9 cellular contexts compared by ENCODE assay signal in the genomic region with DNA sequence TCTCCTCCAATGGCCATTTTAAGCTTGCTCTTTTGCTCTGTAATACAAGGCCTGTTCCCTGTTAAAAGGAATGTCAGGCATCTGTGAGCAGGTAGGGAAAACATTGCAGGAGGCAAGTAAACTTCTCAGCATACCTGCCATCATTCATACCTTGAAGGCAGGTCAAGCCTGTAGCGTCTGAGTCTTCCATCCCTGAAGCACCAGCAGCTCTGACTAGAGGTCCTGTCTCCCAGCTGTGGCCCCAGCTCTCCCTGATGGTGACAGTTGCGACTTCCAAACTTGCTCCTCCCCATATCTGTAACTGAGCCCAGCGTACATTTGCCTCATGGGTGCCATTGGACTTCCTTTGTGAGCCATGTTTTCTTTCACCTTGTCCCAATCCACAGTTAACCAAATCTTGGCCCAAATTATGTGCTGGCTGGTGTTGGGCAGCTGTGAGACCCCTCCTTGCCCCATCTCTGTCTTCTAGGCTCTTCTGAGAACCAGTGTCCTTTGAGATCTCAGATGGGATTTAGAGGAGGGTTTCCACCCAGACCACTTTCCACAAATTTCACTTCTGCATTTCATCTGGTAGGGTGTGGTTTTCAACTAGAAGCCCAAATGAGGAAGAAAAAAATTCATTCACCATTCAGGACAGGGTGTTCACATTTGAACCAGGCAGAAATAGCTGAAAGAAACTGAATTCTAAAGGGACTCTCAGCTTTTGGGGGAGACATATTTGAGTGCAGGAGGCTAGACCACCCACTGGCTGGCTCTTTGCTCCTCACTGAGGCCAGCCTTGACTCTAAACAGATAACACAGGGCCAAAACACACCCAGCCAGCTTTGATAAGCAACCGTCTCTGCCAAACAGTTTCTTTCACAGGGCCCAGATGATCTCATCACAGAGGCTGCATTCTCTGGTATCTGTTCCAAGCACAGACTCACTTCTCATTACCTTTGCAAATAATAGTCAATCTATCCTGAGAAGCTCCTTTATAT. TPM values are rescaled to one million over a fixed set of nuclear protein-coding genes. Genes with fewer than 3 reads are reported as not detected.
DNase-seq lines count a peak whose midpoint lies in the region; ATAC-seq and TF ChIP-seq lines count a peak whose summit lies in the region.
"Had no signal": no experiment of that assay in that cellular context is flagged by ENCODE, and none has a peak within 500 bp of the region (broad histone marks: within the 10 kb centered on the region; RNA-seq: fewer than 3 reads in every experiment).

No MANE protein-coding gene starts in this region.

- H3K27me3 Mint-ChIP-seq in CD8-positive, alpha-beta T cell (ENCODE audit: low read depth): peaks cover 7% of the 10 kb centered on the region

- no peak overlapping the region for H3K27ac Mint-ChIP-seq in CD8-positive, alpha-beta T cell

- DNase-seq in CD1c-positive myeloid dendritic cell (ENCODE audit: extremely low spot score) (peak; percentile 74), GM23248 (peak; percentile 30), OCI-M1 (lab: John Stamatoyannopoulos, UW) (peak; percentile 96), activated T-cell treated with anti-CD3 and anti-CD28 coated beads for 4 hours (no peak)
- no peak for DNase-seq in CD8-positive, alpha-beta T cell
- DNase-seq: activated CD4-positive, alpha-beta T cell treated with anti-CD3 and anti-CD28 coated beads for 48 hours had no signal

- H3K4me1 ChIP-seq in GM23248 (ENCODE audit: insufficient read depth) (no peaks in the 10 kb centered on the region), iPS-15b (ENCODE audit: control insufficient read depth, insufficient read depth, low read length) (peaks cover 15% of the 10 kb centered on the region)
- H3K4me1 ChIP-seq in CD8-positive, alpha-beta T cell (ENCODE audit: insufficient read depth, low read length): no peaks in the 10 kb centered on the region

- in situ Hi-C loops in GM23248 (cut with MboI): loop anchor here (5.0 kb wide), 1 partner anchor 51 kb away; no protein-coding TSS in a partner anchor

- H3K4me1 Mint-ChIP-seq in CD8-positive, alpha-beta T cell (ENCODE audit: low read depth): no peaks in the 10 kb centered on the region

- no peak for TF ChIP-seq CTCF in CD8-positive, alpha-beta T cell (IDR thresholded peaks at IDR 0.05)

- no peaks in the 10 kb centered on the region for H3F3A ChIP-seq in GM23248 (ENCODE audit: insufficient read depth)

- H3K9ac ChIP-seq in GM23248 (no peak overlapping the region), iPS-15b (ENCODE audit: low read depth, low read length) (peak overlapping the region; percentile 41)

- H3K27ac ChIP-seq in GM23248: no peak overlapping the region
- no peak overlapping the region for H3K27ac ChIP-seq in CD8-positive, alpha-beta T cell (ENCODE audit: low read depth, low read length)

- no peaks in the 10 kb centered on the region for H3K36me3 Mint-ChIP-seq in CD8-positive, alpha-beta T cell

- no peak overlapping the region for H3K4me2 ChIP-seq in GM23248 (ENCODE audit: unreplicated experiment)

- H3K9me3 Mint-ChIP-seq in CD8-positive, alpha-beta T cell: no peaks in the 10 kb centered on the region

- no peaks in the 10 kb centered on the region for H4K20me1 ChIP-seq in GM23248 (ENCODE audit: insufficient read depth)

- H3K9me3 ChIP-seq in GM23248 (ENCODE audit: low read depth) (no peaks in the 10 kb centered on the region), iPS-15b (ENCODE audit: control insufficient read depth, insufficient read depth, low read length) (no peaks in the 10 kb centered on the region)
- H3K9me3 ChIP-seq in CD8-positive, alpha-beta T cell (ENCODE audit: low read length): no peaks in the 10 kb centered on the region

- H3K79me2 ChIP-seq in GM23248 (ENCODE audit: insufficient read depth): no peaks in the 10 kb centered on the region

- CTCF ChIA-PET in CD8-positive, alpha-beta T cell (lab: Charles Lee): interaction anchor here (0.7 to 10.7 kb wide), 5 partner anchors 9 to 431 kb away, joined by 3 to 125 read pairs (median 7); no protein-coding TSS in a partner anchor

- POLR2A ChIA-PET in CD8-positive, alpha-beta T cell (lab: Charles Lee): interaction anchor here (1.2 kb wide), 1 partner anchor 9 kb away, joined by 3 read pairs; no protein-coding TSS in a partner anchor

- H3K36me3 ChIP-seq in GM23248 (ENCODE audit: low read depth) (no peaks in the 10 kb centered on the region), iPS-15b (ENCODE audit: control insufficient read depth, insufficient read depth, low read length) (peaks cover 3% of the 10 kb centered on the region)
- H3K36me3 ChIP-seq in CD8-positive, alpha-beta T cell (ENCODE audit: insufficient read depth, low read length): no peaks in the 10 kb centered on the region

- WGBS in GM23248 (ENCODE audit: low coverage in 1 of 2, low lambda C conversion rate in 2 of 2, missing lambda C conversion rate in 2 of 2), 2 experiments: 78 to 80% methylated on average over 4 of the region's 4 CpGs

- intact Hi-C loops in CD8-positive, alpha-beta T cell (cut with DNase I, micrococcal nuclease): no loop called here

- H3K4me3 ChIP-seq in GM23248: no peak overlapping the region
- no peak overlapping the region for H3K4me3 ChIP-seq in iPS-15b (ENCODE audit: low read depth, low read length)
- H3K4me3 ChIP-seq in CD8-positive, alpha-beta T cell (ENCODE audit: low read depth, low read length): no peak overlapping the region

- ATAC-seq in CD8-positive, alpha-beta T cell: no peak
- ATAC-seq in HG02884 (IDR thresholded peaks at IDR 0.05; ENCODE audit: unreplicated experiment) (no peak), HG02852 (IDR thresholded peaks at IDR 0.05; ENCODE audit: unreplicated experiment) (no peak)

- no peaks in the 10 kb centered on the region for H3K27me3 ChIP-seq in GM23248 (replicated peaks; ENCODE audit: insufficient read depth)
- no peaks in the 10 kb centered on the region for H3K27me3 ChIP-seq in iPS-15b (ENCODE audit: control insufficient read depth, insufficient read depth, low read length)
- no peaks in the 10 kb centered on the region for H3K27me3 ChIP-seq in CD8-positive, alpha-beta T cell (ENCODE audit: insufficient read depth, low read length)

- H3K9me2 ChIP-seq in GM23248 (ENCODE audit: insufficient read depth): no peaks in the 10 kb centered on the region

- H2AFZ ChIP-seq in GM23248: no peak overlapping the region

- no peak overlapping the region for H3K4me3 Mint-ChIP-seq in CD8-positive, alpha-beta T cell

RNA-seq across cellular contexts. Expression of a gene that starts 32.6 kb away (rescaled TPM):
- total RNA-seq in GM23248 (2014; rRNA removed; shearing (Covaris generic)): 0.22 TPM in 1 of 2 replicates, not detected in the other
- polyA plus RNA-seq in GM23248 (2016; fragmentation: Nextera tagmentation; extraction: Ambion mirVana): not detected in 2 replicates
- not detected for total RNA-seq in CD8-positive, alpha-beta T cell

Comparison
In these comparisons a context has a peak if more than half of its experiments do, and no peak if none do; other contexts are left out.
1. DNase-seq: peak in CD1c-positive myeloid dendritic cell (single experiment), GM23248 (single experiment) and OCI-M1 (single experiment); none in activated T-cell treated with anti-CD3 and anti-CD28 coated beads for 4 hours (single experiment) and CD8-positive, alpha-beta T cell (0 of 7).